ENCODE assay signal across 22 cellular contexts in genomic region chr19:13187419-13187818, GRCh38. TPM values are rescaled to one million over a fixed set of nuclear protein-coding genes. Genes with fewer than 3 reads are reported as not detected.
DNase-seq lines count a peak whose midpoint lies in the region; ATAC-seq lines count a peak whose summit lies in the region.
"Had no signal": no experiment of that assay in that cellular context is flagged by ENCODE, and none has a peak within 500 bp of the region (broad histone marks: within the 10 kb centered on the region; RNA-seq: fewer than 3 reads in every experiment).

No MANE protein-coding gene starts in this region.

- no peaks in the 10 kb centered on the region for H3K27me3 ChIP-seq in BLaER1
- H3K27me3 ChIP-seq: heart right ventricle, transverse colon had no signal

- H3K36me3 Mint-ChIP-seq in activated CD4-positive, alpha-beta memory T cell treated with anti-CD3 and anti-CD28 coated beads, Interleukin-2, amount 10 ng/mL, durations not matched to agents 7 days and 5 days (ENCODE audit: low read depth): no peaks in the 10 kb centered on the region
- no peaks in the 10 kb centered on the region for H3K36me3 Mint-ChIP-seq in activated CD4-positive, alpha-beta memory T cell treated with anti-CD3 and anti-CD28 coated beads for 36 hours
- H3K36me3 Mint-ChIP-seq in dendritic cell treated with granulocyte-macrophage colony-stimulating factor and Interleukin-4, amounts not matched to agents 40 ng/mL and 50 ng/mL, for 4 days (ENCODE audit: low read depth): no peaks in the 10 kb centered on the region
- H3K36me3 Mint-ChIP-seq: IgD-negative memory B cell had no signal

- ATAC-seq in GM21786 (IDR thresholded peaks at IDR 0.05; ENCODE audit: unreplicated experiment): no peak
- ATAC-seq: heart right ventricle, left ventricle myocardium superior had no signal

- intact Hi-C loops in activated CD4-positive, alpha-beta memory T cell treated with anti-CD3 and anti-CD28 coated beads for 36 hours (cut with micrococcal nuclease): no loop called here
- intact Hi-C loops in dendritic cell treated with granulocyte-macrophage colony-stimulating factor and Interleukin-4, amounts not matched to agents 40 ng/mL and 50 ng/mL, for 4 days (cut with micrococcal nuclease): no loop called here
- intact Hi-C loops in posterior vena cava (cut with DNase I): no loop called here

- no peak for DNase-seq in activated CD4-positive, alpha-beta memory T cell treated with anti-CD3 and anti-CD28 coated beads, Interleukin-2, amount 10 ng/mL, durations not matched to agents 7 days and 5 days
- DNase-seq in activated CD4-positive, alpha-beta memory T cell treated with anti-CD3 and anti-CD28 coated beads for 36 hours: no peak
- DNase-seq in NCI-H69 (lab: John Stamatoyannopoulos, UW) (peak; percentile 45), posterior vena cava (ENCODE audit: low spot score) (no peak), ACHN (no peak)
- DNase-seq: activated CD8-positive, alpha-beta memory T cell treated with anti-CD3 and anti-CD28 coated beads, Interleukin-2, amount 50 U/mL, for 48 hours; activated gamma-delta T cell; amniotic stem cell; DMS53; foreskin melanocyte; heart right ventricle; left ventricle myocardium superior; NCI-H1694; NCI-H446; NCI-H774; RPMI8226; stimulated activated CD4-positive, alpha-beta T cell treated with anti-CD3 and anti-CD28 coated beads, Interleukin-4, amount 100 ng/mL, for 24 hours; transverse colon had no signal

- no peak overlapping the region for H3K4me3 ChIP-seq in BLaER1
- H3K4me3 ChIP-seq: heart right ventricle, transverse colon had no signal

- peak overlapping the region; percentile 29 for H3K27ac Mint-ChIP-seq in activated CD4-positive, alpha-beta memory T cell treated with anti-CD3 and anti-CD28 coated beads, Interleukin-2, amount 10 ng/mL, durations not matched to agents 7 days and 5 days
- H3K27ac Mint-ChIP-seq in activated CD4-positive, alpha-beta memory T cell treated with anti-CD3 and anti-CD28 coated beads for 36 hours: no peak overlapping the region
- H3K27ac Mint-ChIP-seq in dendritic cell treated with granulocyte-macrophage colony-stimulating factor and Interleukin-4, amounts not matched to agents 40 ng/mL and 50 ng/mL, for 4 days: peak overlapping the region; percentile 1
- H3K27ac Mint-ChIP-seq: IgD-negative memory B cell had no signal

- no peaks in the 10 kb centered on the region for H4K20me1 ChIP-seq in BLaER1

- H3K4me1 Mint-ChIP-seq in activated CD4-positive, alpha-beta memory T cell treated with anti-CD3 and anti-CD28 coated beads, Interleukin-2, amount 10 ng/mL, durations not matched to agents 7 days and 5 days: peaks cover 27% of the 10 kb centered on the region
- H3K4me1 Mint-ChIP-seq in activated CD4-positive, alpha-beta memory T cell treated with anti-CD3 and anti-CD28 coated beads for 36 hours (ENCODE audit: low read depth): peaks cover 21% of the 10 kb centered on the region
- H3K4me1 Mint-ChIP-seq in dendritic cell treated with granulocyte-macrophage colony-stimulating factor and Interleukin-4, amounts not matched to agents 40 ng/mL and 50 ng/mL, for 4 days (ENCODE audit: low read depth): no peaks in the 10 kb centered on the region

- peaks cover 4% of the 10 kb centered on the region; the same call in 1 of the 2 replicates for H3K9me3 ChIP-seq in BLaER1
- H3K9me3 ChIP-seq: heart right ventricle, transverse colon had no signal

- H3K4me2 ChIP-seq in BLaER1: peak overlapping the region; percentile 26

- CTCF ChIA-PET in activated CD4-positive, alpha-beta memory T cell treated with anti-CD3 and anti-CD28 coated beads, Interleukin-2, amount 10 ng/mL, durations not matched to agents 7 days and 5 days (lab: Charles Lee): no interaction called here
- CTCF ChIA-PET in activated CD4-positive, alpha-beta memory T cell treated with anti-CD3 and anti-CD28 coated beads for 36 hours (lab: Charles Lee): interaction anchor here (0.7 kb wide), 1 partner anchor 76 kb away, joined by 3 read pairs; no protein-coding TSS in a partner anchor

- H3K27ac ChIP-seq in BLaER1: 0 out of 2 replicates have a peak overlapping the region, but pooled peaks have one; percentile 13
- H3K27ac ChIP-seq: heart right ventricle, transverse colon had no signal

- no peak overlapping the region for H3K4me3 Mint-ChIP-seq in activated CD4-positive, alpha-beta memory T cell treated with anti-CD3 and anti-CD28 coated beads, Interleukin-2, amount 10 ng/mL, durations not matched to agents 7 days and 5 days
- no peak overlapping the region for H3K4me3 Mint-ChIP-seq in activated CD4-positive, alpha-beta memory T cell treated with anti-CD3 and anti-CD28 coated beads for 36 hours
- no peak overlapping the region for H3K4me3 Mint-ChIP-seq in dendritic cell treated with granulocyte-macrophage colony-stimulating factor and Interleukin-4, amounts not matched to agents 40 ng/mL and 50 ng/mL, for 4 days
- H3K4me3 Mint-ChIP-seq: IgD-negative memory B cell had no signal

- no peaks in the 10 kb centered on the region for H3K9me3 Mint-ChIP-seq in activated CD4-positive, alpha-beta memory T cell treated with anti-CD3 and anti-CD28 coated beads, Interleukin-2, amount 10 ng/mL, durations not matched to agents 7 days and 5 days
- no peaks in the 10 kb centered on the region for H3K9me3 Mint-ChIP-seq in activated CD4-positive, alpha-beta memory T cell treated with anti-CD3 and anti-CD28 coated beads for 36 hours
- no peaks in the 10 kb centered on the region for H3K9me3 Mint-ChIP-seq in dendritic cell treated with granulocyte-macrophage colony-stimulating factor and Interleukin-4, amounts not matched to agents 40 ng/mL and 50 ng/mL, for 4 days
- H3K9me3 Mint-ChIP-seq: IgD-negative memory B cell had no signal

- H3K36me3 ChIP-seq in BLaER1: no peaks in the 10 kb centered on the region
- H3K36me3 ChIP-seq: heart right ventricle, transverse colon had no signal

- H3K4me1 ChIP-seq in BLaER1: peaks cover 49% of the 10 kb centered on the region

- in situ Hi-C loops in ACHN (cut with HindIII; ENCODE audit: low pct_ligation_motif_present, low pct_unique_long_range_greater_than_20kb, low sequenced_read_pairs): no loop called here

- H3K27me3 Mint-ChIP-seq in activated CD4-positive, alpha-beta memory T cell treated with anti-CD3 and anti-CD28 coated beads, Interleukin-2, amount 10 ng/mL, durations not matched to agents 7 days and 5 days: no peaks in the 10 kb centered on the region
- H3K27me3 Mint-ChIP-seq in activated CD4-positive, alpha-beta memory T cell treated with anti-CD3 and anti-CD28 coated beads for 36 hours: no peaks in the 10 kb centered on the region
- peaks cover 1% of the 10 kb centered on the region for H3K27me3 Mint-ChIP-seq in dendritic cell treated with granulocyte-macrophage colony-stimulating factor and Interleukin-4, amounts not matched to agents 40 ng/mL and 50 ng/mL, for 4 days
- H3K27me3 Mint-ChIP-seq: IgD-negative memory B cell had no signal

- H3K9ac ChIP-seq in BLaER1: no peak overlapping the region

- POLR2A ChIA-PET in activated CD4-positive, alpha-beta memory T cell treated with anti-CD3 and anti-CD28 coated beads, Interleukin-2, amount 10 ng/mL, durations not matched to agents 7 days and 5 days (lab: Charles Lee): interaction anchor here (0.8 to 1.5 kb wide), 2 partner anchors 17 to 30 kb away, joined by 3 to 4 read pairs; no protein-coding TSS in a partner anchor
- POLR2A ChIA-PET in activated CD4-positive, alpha-beta memory T cell treated with anti-CD3 and anti-CD28 coated beads for 36 hours (lab: Charles Lee): no interaction called here

RNA-seq across cellular contexts. Expression of gene IER2, which starts 37.2 kb away (rescaled TPM):
- 100 to 1,000 TPM; 231 to 234 TPM for total RNA-seq in activated CD4-positive, alpha-beta memory T cell treated with anti-CD3 and anti-CD28 coated beads, Interleukin-2, amount 10 ng/mL, durations not matched to agents 7 days and 5 days
- total RNA-seq in activated CD4-positive, alpha-beta memory T cell treated with anti-CD3 and anti-CD28 coated beads for 36 hours: 100 to 1,000 TPM; 129 to 137 TPM
- 100 to 1,000 TPM in 1 of 2 donors, 10 to 100 TPM in 1; 73.1 to 130 TPM for total RNA-seq in posterior vena cava

RNA-seq across cellular contexts. Expression of gene STX10, which starts 37.2 kb away (rescaled TPM):
- total RNA-seq in activated CD4-positive, alpha-beta memory T cell treated with anti-CD3 and anti-CD28 coated beads, Interleukin-2, amount 10 ng/mL, durations not matched to agents 7 days and 5 days: 10 to 100 TPM; 69.0 to 72.2 TPM
- 10 to 100 TPM; 65.5 to 66.3 TPM for total RNA-seq in activated CD4-positive, alpha-beta memory T cell treated with anti-CD3 and anti-CD28 coated beads for 36 hours
- total RNA-seq in posterior vena cava: 10 to 100 TPM; 31.4 to 39.0 TPM
